In genomic region chr9:82891321-82891720, GRCh38 we compare ENCODE assay signal across 24 cellular contexts.
"Had no signal": no experiment of that assay in that cellular context is flagged by ENCODE, and none has a peak within 500 bp of the region (broad histone marks: within the 10 kb centered on the region; RNA-seq: fewer than 3 reads in every experiment).

No MANE protein-coding gene starts in this region.

- H3K27me3 ChIP-seq: brain microvascular endothelial cell, colonic mucosa, ovary, right lobe of liver, stomach, testis had no signal

- H3K4me3 Mint-ChIP-seq: activated CD4-positive, alpha-beta T cell treated with anti-CD3 and anti-CD28 coated beads, Interleukin-2, amount 10 ng/mL, durations not matched to agents 24 days and 14 days; activated CD8-positive, alpha-beta T cell treated with anti-CD3 and anti-CD28 coated beads for 36 hours; activated naive CD8-positive, alpha-beta T cell treated with anti-CD3 and anti-CD28 coated beads for 36 hours; activated T-helper 17 cell treated with anti-CD3 and anti-CD28 coated beads, Interleukin-2, amount 50 U/mL, for 72 hours; central memory CD8-positive, alpha-beta T cell; immature natural killer cell; naive thymus-derived CD4-positive, alpha-beta T cell; stimulated activated effector memory CD8-positive, alpha-beta T cell treated with anti-CD3 and anti-CD28 coated beads, Interleukin-12 subunit alpha, Interleukin-12 subunit beta, amount 100 ng/mL, for 72 hours; type B pancreatic cell had no signal

- H3K9me3 Mint-ChIP-seq: activated CD4-positive, alpha-beta T cell treated with anti-CD3 and anti-CD28 coated beads, Interleukin-2, amount 10 ng/mL, durations not matched to agents 24 days and 14 days; activated CD8-positive, alpha-beta T cell treated with anti-CD3 and anti-CD28 coated beads for 36 hours; activated naive CD8-positive, alpha-beta T cell treated with anti-CD3 and anti-CD28 coated beads for 36 hours had no signal

- H3K4me1 Mint-ChIP-seq: activated CD4-positive, alpha-beta T cell treated with anti-CD3 and anti-CD28 coated beads, Interleukin-2, amount 10 ng/mL, durations not matched to agents 24 days and 14 days; activated naive CD8-positive, alpha-beta T cell treated with anti-CD3 and anti-CD28 coated beads for 36 hours; activated T-helper 17 cell treated with anti-CD3 and anti-CD28 coated beads, Interleukin-2, amount 50 U/mL, for 72 hours; central memory CD8-positive, alpha-beta T cell; immature natural killer cell; naive thymus-derived CD4-positive, alpha-beta T cell; stimulated activated effector memory CD8-positive, alpha-beta T cell treated with anti-CD3 and anti-CD28 coated beads, Interleukin-12 subunit alpha, Interleukin-12 subunit beta, amount 100 ng/mL, for 72 hours had no signal

- DNase-seq: activated CD4-positive, alpha-beta T cell treated with anti-CD3 and anti-CD28 coated beads, Interleukin-2, amount 10 ng/mL, durations not matched to agents 24 days and 14 days; activated CD8-positive, alpha-beta T cell treated with anti-CD3 and anti-CD28 coated beads for 36 hours; activated naive CD4-positive, alpha-beta T cell; activated naive CD8-positive, alpha-beta T cell treated with anti-CD3 and anti-CD28 coated beads for 36 hours; activated T-cell treated with anti-CD3 and anti-CD28 coated beads, Interleukin-2, amount 50 U/mL, for 1 hour; amniotic stem cell; brain microvascular endothelial cell; colonic mucosa; immature natural killer cell; mesenchymal stem cell; naive thymus-derived CD4-positive, alpha-beta T cell; ovary; psoas muscle; right lobe of liver; stimulated activated CD4-positive, alpha-beta T cell treated with anti-CD3 and anti-CD28 coated beads, Interleukin-4, amount 100 ng/mL, for 24 hours; stomach; T-helper 9 cell; testis had no signal

- H3K27ac Mint-ChIP-seq: activated CD4-positive, alpha-beta T cell treated with anti-CD3 and anti-CD28 coated beads, Interleukin-2, amount 10 ng/mL, durations not matched to agents 24 days and 14 days; activated CD8-positive, alpha-beta T cell treated with anti-CD3 and anti-CD28 coated beads for 36 hours; activated naive CD8-positive, alpha-beta T cell treated with anti-CD3 and anti-CD28 coated beads for 36 hours; activated T-helper 17 cell treated with anti-CD3 and anti-CD28 coated beads, Interleukin-2, amount 50 U/mL, for 72 hours; immature natural killer cell; naive thymus-derived CD4-positive, alpha-beta T cell; stimulated activated effector memory CD8-positive, alpha-beta T cell treated with anti-CD3 and anti-CD28 coated beads, Interleukin-12 subunit alpha, Interleukin-12 subunit beta, amount 100 ng/mL, for 72 hours; type B pancreatic cell had no signal

- H3K4me2 ChIP-seq: smooth muscle cell had no signal

- H3K36me3 ChIP-seq: brain microvascular endothelial cell, colonic mucosa, ovary, right lobe of liver, stomach had no signal

- H3K4me3 ChIP-seq: colonic mucosa, ovary, psoas muscle, right lobe of liver, smooth muscle cell, stomach, testis had no signal

- ATAC-seq: activated CD8-positive, alpha-beta T cell treated with anti-CD3 and anti-CD28 coated beads for 36 hours; activated T-helper 17 cell treated with anti-CD3 and anti-CD28 coated beads, Interleukin-2, amount 50 U/mL, for 72 hours; esophagus mucosa; naive thymus-derived CD4-positive, alpha-beta T cell; psoas muscle; right lobe of liver; stimulated activated effector memory CD8-positive, alpha-beta T cell treated with anti-CD3 and anti-CD28 coated beads, Interleukin-12 subunit alpha, Interleukin-12 subunit beta, amount 100 ng/mL, for 72 hours had no signal

- H3K27me3 Mint-ChIP-seq: activated CD4-positive, alpha-beta T cell treated with anti-CD3 and anti-CD28 coated beads, Interleukin-2, amount 10 ng/mL, durations not matched to agents 24 days and 14 days; activated CD8-positive, alpha-beta T cell treated with anti-CD3 and anti-CD28 coated beads for 36 hours; activated naive CD8-positive, alpha-beta T cell treated with anti-CD3 and anti-CD28 coated beads for 36 hours; activated T-helper 17 cell treated with anti-CD3 and anti-CD28 coated beads, Interleukin-2, amount 50 U/mL, for 72 hours; central memory CD8-positive, alpha-beta T cell; naive thymus-derived CD4-positive, alpha-beta T cell; type B pancreatic cell had no signal

- H3K9me3 ChIP-seq: colonic mucosa, ovary, psoas muscle, right lobe of liver, stomach, testis had no signal

- H3K36me3 Mint-ChIP-seq: activated naive CD8-positive, alpha-beta T cell treated with anti-CD3 and anti-CD28 coated beads for 36 hours; immature natural killer cell; naive thymus-derived CD4-positive, alpha-beta T cell; stimulated activated effector memory CD8-positive, alpha-beta T cell treated with anti-CD3 and anti-CD28 coated beads, Interleukin-12 subunit alpha, Interleukin-12 subunit beta, amount 100 ng/mL, for 72 hours; type B pancreatic cell had no signal

- H3K4me1 ChIP-seq: colonic mucosa, psoas muscle, right lobe of liver, stomach, testis had no signal

- H3K27ac ChIP-seq: brain microvascular endothelial cell, colonic mucosa, ovary, psoas muscle, right lobe of liver, stomach, testis had no signal
